2 cellular contexts compared by ENCODE assay signal in the genomic region with DNA sequence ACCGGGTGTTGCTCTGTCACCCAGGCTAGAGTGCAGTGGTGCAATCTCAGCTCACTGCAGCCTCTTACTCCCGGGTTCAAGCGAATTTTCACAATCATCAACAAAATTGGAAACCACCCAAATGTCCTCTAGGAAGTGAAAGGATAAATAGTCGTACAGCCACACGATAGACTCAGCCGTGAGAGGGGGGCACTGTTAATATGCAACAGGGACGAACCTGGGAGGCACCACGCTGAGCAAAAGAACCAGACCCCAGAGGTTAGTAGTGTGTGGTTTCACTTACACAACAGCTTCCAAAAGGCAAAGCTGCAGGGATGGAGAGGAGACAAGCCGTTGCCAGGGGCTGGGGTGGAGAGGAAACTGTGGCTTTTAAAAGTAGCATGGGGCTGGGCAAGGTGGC.
TF ChIP-seq lines count a peak whose summit lies in the region.

No MANE protein-coding gene starts in this region.

TF ChIP-seq in HepG2, 621 proteins besides CTCF, POLR2A, EP300 and RAD21:
- no peak for TF ChIP-seq ZNF512B (CRISPR knock-in tag; IDR thresholded peaks at IDR 0.05; ENCODE audit: borderline replicate concordance)
- no peak for TF ChIP-seq ZIK1 (CRISPR knock-in tag; IDR thresholded peaks at IDR 0.05; ENCODE audit: borderline replicate concordance, low read depth)
- TF ChIP-seq KDM2A (CRISPR knock-in tag; IDR thresholded peaks at IDR 0.05; ENCODE audit: borderline replicate concordance, low read depth): no peak
- TF ChIP-seq ERF (CRISPR knock-in tag; IDR thresholded peaks at IDR 0.05): no peak
- no peak for TF ChIP-seq HNRNPH1 (optimal IDR thresholded peaks at IDR 0.05; ENCODE audit: low read depth, low read length)
- TF ChIP-seq, protein P1, sequence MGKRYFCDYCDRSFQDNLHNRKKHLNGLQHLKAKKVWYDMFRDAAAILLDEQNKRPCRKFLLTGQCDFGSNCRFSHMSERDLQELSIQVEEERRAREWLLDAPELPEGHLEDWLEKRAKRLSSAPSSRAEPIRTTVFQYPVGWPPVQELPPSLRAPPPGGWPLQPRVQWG (CRISPR knock-in tag; IDR thresholded peaks at IDR 0.05; ENCODE audit: borderline replicate concordance, low read depth): no peak
- no peak for TF ChIP-seq ZNF670 (CRISPR knock-in tag; IDR thresholded peaks at IDR 0.05; ENCODE audit: borderline replicate concordance)
- TF ChIP-seq MBNL3 (CRISPR knock-in tag; conservative IDR thresholded peaks at IDR 0.05): no peak
- no peak for TF ChIP-seq ZNF713 (CRISPR knock-in tag; IDR thresholded peaks at IDR 0.05)

TF ChIP-seq in GM23338, 12 proteins besides CTCF, POLR2A, EP300 and RAD21:
- TF ChIP-seq EZH2 (IDR thresholded peaks at IDR 0.05; ENCODE audit: low read depth, unreplicated experiment) (no peak), CREB1 (CRISPR knock-in tag; IDR thresholded peaks at IDR 0.05; ENCODE audit: low read depth) (no peak), ZNF331 (CRISPR knock-in tag; IDR thresholded peaks at IDR 0.05; ENCODE audit: low read depth) (no peak), REST (IDR thresholded peaks at IDR 0.05; ENCODE audit: unreplicated experiment) (no peak)
- TF ChIP-seq, protein P2, sequence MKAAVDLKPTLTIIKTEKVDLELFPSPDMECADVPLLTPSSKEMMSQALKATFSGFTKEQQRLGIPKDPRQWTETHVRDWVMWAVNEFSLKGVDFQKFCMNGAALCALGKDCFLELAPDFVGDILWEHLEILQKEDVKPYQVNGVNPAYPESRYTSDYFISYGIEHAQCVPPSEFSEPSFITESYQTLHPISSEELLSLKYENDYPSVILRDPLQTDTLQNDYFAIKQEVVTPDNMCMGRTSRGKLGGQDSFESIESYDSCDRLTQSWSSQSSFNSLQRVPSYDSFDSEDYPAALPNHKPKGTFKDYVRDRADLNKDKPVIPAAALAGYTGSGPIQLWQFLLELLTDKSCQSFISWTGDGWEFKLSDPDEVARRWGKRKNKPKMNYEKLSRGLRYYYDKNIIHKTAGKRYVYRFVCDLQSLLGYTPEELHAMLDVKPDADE (IDR thresholded peaks at IDR 0.05): no peak
TF ChIP-seq in GM23338: peak in this region for 0.
